Comparison of ENCODE assay signal across 10 cellular contexts in the genomic region with DNA sequence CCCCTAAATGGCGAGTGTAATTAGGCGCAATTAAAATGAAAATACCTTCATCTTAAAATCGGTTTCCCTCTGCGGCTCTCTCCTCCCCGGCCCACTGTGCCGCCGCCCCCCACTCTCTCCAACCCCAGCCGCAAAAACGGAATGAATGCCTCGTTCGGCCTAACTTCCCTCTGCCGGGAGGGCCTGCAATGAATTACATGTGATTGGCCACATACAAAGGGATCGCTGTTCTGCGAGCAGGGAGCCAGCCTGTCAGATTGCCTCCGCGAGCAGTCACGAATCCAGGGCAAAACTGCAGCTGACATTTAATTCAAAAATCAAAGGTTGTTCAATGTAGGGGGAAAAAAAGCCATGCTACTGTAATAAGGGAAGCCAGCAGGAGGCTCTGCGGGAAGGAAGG.
DNase-seq lines count a peak whose midpoint lies in the region; ATAC-seq, FAIRE-seq and TF ChIP-seq lines count a peak whose summit lies in the region.
"Had no signal": no experiment of that assay in that cellular context is flagged by ENCODE, and none has a peak within 500 bp of the region (broad histone marks: within the 10 kb centered on the region; RNA-seq: fewer than 3 reads in every experiment).

No MANE protein-coding gene starts in this region.

- TF ChIP-seq CTCF in kidney (IDR thresholded peaks at IDR 0.05; ENCODE audit: borderline replicate concordance, extremely low read depth, insufficient read depth): no peak

- intact Hi-C loops in kidney (cut with DNase I): no loop called here

- H3K9me3 ChIP-seq in HUES6 (ENCODE audit: control insufficient read depth, insufficient read depth, low read depth, low read length) (no peaks in the 10 kb centered on the region), kidney (ENCODE audit: control insufficient read depth in 1 of 2, low read length in 2 of 2) (no peaks in the 10 kb centered on the region)

- DNase-seq in anterior cingulate cortex (lab: John Stamatoyannopoulos, UW) (peak in 48 of 58 donors; percentile 13 to 84 (median 61)), kidney (peak; percentile 39), retina (peak; percentile 86), OCI-M2 (lab: John Stamatoyannopoulos, UW; ENCODE audit: unreplicated experiment) (no peak), EL (no peak)
- no peak for DNase-seq in stimulated activated CD4-positive, alpha-beta T cell treated with anti-CD3 and anti-CD28 coated beads, Interleukin-15, amount 100 ng/mL, for 24 hours
- DNase-seq: stimulated activated naive CD4-positive, alpha-beta T cell treated with Interleukin-2 at 50 U/mL for 16 hours had no signal

- no peak for ATAC-seq in GM18870 (IDR thresholded peaks at IDR 0.05; ENCODE audit: unreplicated experiment)

- H3K9ac ChIP-seq in HUES6 (ENCODE audit: low read length) (peak overlapping the region; percentile 82), kidney (ENCODE audit: low read length in 2 of 2) (peak overlapping the region in 1 of 2 donors; percentile 67)

- H3K36me3 ChIP-seq in HUES6 (ENCODE audit: control insufficient read depth, insufficient read depth, low read length) (peaks cover 21% of the 10 kb centered on the region), kidney (ENCODE audit: control insufficient read depth in 1 of 2, insufficient read depth in 2 of 2, low read length in 2 of 2) (peaks cover 8 to 13% of the 10 kb centered on the region in 2 donors)

- FAIRE-seq in kidney (lab: Jason Lieb, UNC): no peak
- FAIRE-seq: bronchial epithelial cell had no signal

- H3K4me1 ChIP-seq in HUES6 (ENCODE audit: control insufficient read depth, insufficient read depth, low read length): peaks cover 61% of the 10 kb centered on the region
- peaks cover 15% of the 10 kb centered on the region in 2 donors for H3K4me1 ChIP-seq in kidney (ENCODE audit: control insufficient read depth in 1 of 2, insufficient read depth in 1 of 2, low read depth in 1 of 2, low read length in 2 of 2)

- H3K27me3 ChIP-seq in HUES6 (ENCODE audit: control insufficient read depth, insufficient read depth, low read length): peaks cover 3% of the 10 kb centered on the region; the same call in 1 of the 2 replicates

- H3K27ac ChIP-seq in HUES6 (ENCODE audit: low read depth, low read length) (peak overlapping the region; percentile 92), kidney (ENCODE audit: low read depth in 2 of 2, low read length in 2 of 2) (peak overlapping the region in 1 of 2 donors; percentile 43)

- H3K4me3 ChIP-seq in HUES6 (ENCODE audit: low read depth, low read length) (peak overlapping the region; percentile 59), kidney (ENCODE audit: low read length in 2 of 2) (no peak overlapping the region)

Comparison
In these comparisons a context has a peak if more than half of its experiments do, and no peak if none do; other contexts are left out.
1. DNase-seq: peak in anterior cingulate cortex (48 of 58), kidney (single experiment) and retina (single experiment); none in OCI-M2 (single experiment), EL (single experiment) and stimulated activated CD4-positive, alpha-beta T cell treated with anti-CD3 and anti-CD28 coated beads, Interleukin-15, amount 100 ng/mL, for 24 hours (single experiment).